In the genomic region with DNA sequence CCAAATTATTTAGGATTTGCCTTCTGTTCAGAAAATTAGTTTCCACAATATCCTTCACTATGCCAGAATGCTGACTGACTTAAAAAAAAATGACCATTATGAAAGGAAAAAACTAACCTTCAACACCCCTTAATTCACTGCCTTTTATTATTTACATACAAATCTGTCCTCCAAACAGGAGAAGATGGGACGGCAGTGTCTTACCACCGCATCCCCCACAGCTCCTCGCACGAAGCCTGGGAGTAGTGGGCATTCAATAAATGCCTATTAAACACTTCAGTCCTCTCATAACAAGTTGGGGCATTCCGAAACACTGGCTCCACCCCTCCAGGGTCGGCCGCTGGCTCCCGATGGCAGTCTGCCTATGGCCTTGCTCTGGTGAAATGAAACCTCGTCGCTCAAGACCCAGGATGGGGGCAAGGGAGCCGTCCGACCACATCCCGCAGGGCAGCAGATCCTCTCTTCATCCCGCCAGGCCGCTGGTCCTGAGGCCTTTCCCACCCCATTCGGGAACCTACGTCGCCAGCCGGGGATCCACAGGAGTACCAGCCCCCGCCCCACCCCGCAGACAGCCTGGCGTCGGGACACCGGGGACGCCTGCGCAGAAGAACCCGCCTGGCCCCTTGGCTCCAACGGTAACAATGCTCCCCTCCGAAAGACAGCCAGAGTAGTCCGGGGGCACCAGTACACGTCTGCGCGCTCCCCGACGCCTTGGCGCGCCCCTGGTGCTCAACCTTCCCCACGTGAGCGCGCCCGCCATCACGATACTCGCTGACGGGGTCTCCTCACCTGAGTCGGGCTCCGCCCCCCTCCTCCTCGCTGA, we compare ENCODE assay signal across 8 cellular contexts. TPM values are rescaled to one million over a fixed set of nuclear protein-coding genes. Genes with fewer than 3 reads are reported as not detected.
DNase-seq lines count a peak whose midpoint lies in the region; ATAC-seq, FAIRE-seq and TF ChIP-seq lines count a peak whose summit lies in the region.

No MANE protein-coding gene starts in this region.

- H3K27ac ChIP-seq in HUES64 (ENCODE audit: low read depth, low read length) (peak overlapping the region; percentile 99), gastrocnemius medialis (peak overlapping the region; percentile 91 to 100 (median 97))

- H3K36me3 ChIP-seq in HUES64 (ENCODE audit: insufficient read depth, low read length) (no peaks in the 10 kb centered on the region), gastrocnemius medialis (no peaks in the 10 kb centered on the region)

- WGBS in HUES64, result under 1% methylated on average over 47 of the region's 47 CpGs

- peak; percentile 45 for FAIRE-seq in G401.6 (lab: Jason Lieb, UNC)

- in situ Hi-C loops in gastrocnemius medialis (cut with MboI; ENCODE audit: low sequenced_read_pairs in 4 of 4) (loop anchor here in 2 of 4 donors (10.0 to 25.0 kb wide), 3 partner anchors 50 to 598 kb away; a partner anchor contains a TSS), G401 (cut with HindIII; ENCODE audit: low sequenced_read_pairs) (no loop called here)

- intact Hi-C loops in gastrocnemius medialis (cut with DNase I; ENCODE audit: low total_unique reads), result loop anchor here (1.0 to 10.0 kb wide), 5 partner anchors 21 to 633 kb away; a partner anchor contains a TSS

- peak overlapping the region; percentile 86 for H3K4me3 ChIP-seq in HUES64 (ENCODE audit: low read length)
- H3K4me3 ChIP-seq in gastrocnemius medialis, result peak overlapping the region; percentile 70 to 92 (median 90)

- no peak for TF ChIP-seq CTCF in gastrocnemius medialis (IDR thresholded peaks at IDR 0.05 in 4 of 5, conservative IDR thresholded peaks at IDR 0.05 in 1 of 5)

- ATAC-seq in GM21526 (IDR thresholded peaks at IDR 0.05; ENCODE audit: low FRiP score, unreplicated experiment) (peak; percentile 38), gastrocnemius medialis (peak; percentile 39 to 42)

- peaks cover 18% of the 10 kb centered on the region for H3K4me1 ChIP-seq in HUES64 (ENCODE audit: insufficient read depth, low read length)
- peaks cover 26 to 27% of the 10 kb centered on the region in 2 donors for H3K4me1 ChIP-seq in gastrocnemius medialis

- peak; percentile 54 to 57 for TF ChIP-seq POLR2A in gastrocnemius medialis (IDR thresholded peaks at IDR 0.05)

- peak overlapping the region; percentile 91 for H3K9ac ChIP-seq in HUES64 (ENCODE audit: low read depth, low read length)

- DNase-seq in SW480 (ENCODE audit: low spot score) (peak; percentile 79), astrocyte of the hippocampus (ENCODE audit: low read depth, low spot score) (peak; percentile 91), hypothalamus (lab: John Stamatoyannopoulos, UW) (peak in 39 of 51 donors; percentile 60 to 92 (median 78)), gastrocnemius medialis (peak; percentile 62 to 82), G401 (ENCODE audit: low spot score) (no peak)

- H3K27me3 ChIP-seq in HUES64 (ENCODE audit: insufficient read depth, low read length) (no peaks in the 10 kb centered on the region), gastrocnemius medialis (no peaks in the 10 kb centered on the region)

- H3K9me3 ChIP-seq in HUES64 (ENCODE audit: insufficient read depth, low read depth, low read length) (no peaks in the 10 kb centered on the region), gastrocnemius medialis (no peaks in the 10 kb centered on the region)

RNA-seq across cellular contexts. Expression of a gene that starts 0.6 kb away (rescaled TPM):
- polyA plus RNA-seq in HUES64 (2013, experiment 1 of 2), result 8.0 TPM
- polyA plus RNA-seq in HUES64 (2013, experiment 2 of 2), result 11.5 TPM
- 1 to 10 TPM; 5.6 to 7.0 (median 6.7) TPM for total RNA-seq in gastrocnemius medialis
- 18.8 and 20.7 TPM in 2 replicates for total RNA-seq in G401 (2014; rRNA removed; shearing (Covaris generic))

RNA-seq across cellular contexts. Expression of a gene that starts 21.1 kb away (rescaled TPM):
- polyA plus RNA-seq in HUES64 (2013, experiment 1 of 2), result 26.9 TPM
- polyA plus RNA-seq in HUES64 (2013, experiment 2 of 2), result 26.2 TPM
- 10 to 100 TPM; 16.7 to 22.3 (median 17.6) TPM for total RNA-seq in gastrocnemius medialis
- 37.5 and 44.2 TPM in 2 replicates for total RNA-seq in G401 (2014; rRNA removed; shearing (Covaris generic))

RNA-seq across cellular contexts. Expression of a gene that starts 42.1 kb away (rescaled TPM):
- polyA plus RNA-seq in HUES64 (2013, experiment 1 of 2), result 69.1 TPM
- 80.8 TPM for polyA plus RNA-seq in HUES64 (2013, experiment 2 of 2)
- 100 to 1,000 TPM; 119 to 138 (median 128) TPM for total RNA-seq in gastrocnemius medialis
- 181 and 183 TPM in 2 replicates for total RNA-seq in G401 (2014; rRNA removed; shearing (Covaris generic))
